34 cellular contexts compared by ENCODE assay signal in genomic region chr6:24480705-24481104, GRCh38. TPM values are rescaled to one million over a fixed set of nuclear protein-coding genes. Genes with fewer than 3 reads are reported as not detected.
"Had no signal": no experiment of that assay in that cellular context is flagged by ENCODE, and none has a peak within 500 bp of the region (broad histone marks: within the 10 kb centered on the region; RNA-seq: fewer than 3 reads in every experiment).

No MANE protein-coding gene starts in this region.

- H3K27me3 ChIP-seq: adrenal gland, body of pancreas, breast epithelium had no signal

- H3K27ac ChIP-seq: adrenal gland, body of pancreas, breast epithelium had no signal

- H3K4me1 ChIP-seq: adrenal gland, body of pancreas, breast epithelium had no signal

- DNase-seq: activated CD4-positive, alpha-beta T cell treated with anti-CD3 and anti-CD28 coated beads for 36 hours; activated CD4-positive, alpha-beta T cell treated with anti-CD3 and anti-CD28 coated beads, Interleukin-2, amount 10 ng/mL, durations not matched to agents 7 days and 5 days; activated CD4-positive, alpha-beta T cell treated with anti-CD3 and anti-CD28 coated beads, Interleukin-2, amount 50 U/mL, for 48 hours; activated CD8-positive, alpha-beta memory T cell treated with anti-CD3 and anti-CD28 coated beads, Interleukin-2, amount 50 U/mL, for 4 hours; activated CD8-positive, alpha-beta T cell treated with anti-CD3 and anti-CD28 coated beads, Interleukin-2, amount 10 ng/mL, durations not matched to agents 7 days and 5 days; activated effector memory CD4-positive, alpha-beta T cell treated with anti-CD3 and anti-CD28 coated beads, Interleukin-2, amount 50 U/mL, for 16 hours; activated naive CD4-positive, alpha-beta T cell treated with Interleukin-2 at 50 U/mL for 16 hours; activated naive CD8-positive, alpha-beta T cell treated with anti-CD3 and anti-CD28 coated beads, Interleukin-2, amount 10 ng/mL, durations not matched to agents 7 days and 5 days; activated T-cell treated with anti-CD3 and anti-CD28 coated beads, Interleukin-2, amount 50 U/mL, for 48 hours; adrenal gland; body of pancreas; caudate nucleus; cerebellar nuclear complex; Karpas-422; KBM-7; NCI-H1092 treated with DMSO at 0.1 percent for 48 hours; NCI-H1417; NCI-H146; NCI-H187; NCI-H2029 treated with DMSO at 0.1 percent for 48 hours; NCI-H2107; NCI-H2171; NCI-H510A; NCI-H526; NCI-H748 treated with DMSO at 0.1 percent for 48 hours; NK-92 treated with Interleukin-12 subunit alpha and Interleukin-12 subunit beta, amount 100 ng/mL, for 24 hours; SW 1271; T-helper 1 cell; T1000 had no signal

- H3K9me3 ChIP-seq: adrenal gland, body of pancreas, breast epithelium had no signal

- ATAC-seq: activated CD4-positive, alpha-beta T cell treated with anti-CD3 and anti-CD28 coated beads for 36 hours; activated CD4-positive, CD25-positive, alpha-beta regulatory T cell treated with anti-CD3 and anti-CD28 coated beads, Interleukin-2, amount 50 U/mL, for 24 hours; activated CD8-positive, alpha-beta T cell treated with anti-CD3 and anti-CD28 coated beads, Interleukin-2, amount 10 ng/mL, durations not matched to agents 7 days and 5 days; body of pancreas; Panc1; WTC11 had no signal

- H3K4me3 ChIP-seq: adrenal gland, body of pancreas, breast epithelium had no signal

- H3K36me3 ChIP-seq: adrenal gland, breast epithelium had no signal

RNA-seq across cellular contexts. Expression of gene GPLD1, which starts 8.7 kb away (rescaled TPM):
- total RNA-seq: RPMI7951 had no signal
